30 cellular contexts compared by ENCODE assay signal in the genomic region with DNA sequence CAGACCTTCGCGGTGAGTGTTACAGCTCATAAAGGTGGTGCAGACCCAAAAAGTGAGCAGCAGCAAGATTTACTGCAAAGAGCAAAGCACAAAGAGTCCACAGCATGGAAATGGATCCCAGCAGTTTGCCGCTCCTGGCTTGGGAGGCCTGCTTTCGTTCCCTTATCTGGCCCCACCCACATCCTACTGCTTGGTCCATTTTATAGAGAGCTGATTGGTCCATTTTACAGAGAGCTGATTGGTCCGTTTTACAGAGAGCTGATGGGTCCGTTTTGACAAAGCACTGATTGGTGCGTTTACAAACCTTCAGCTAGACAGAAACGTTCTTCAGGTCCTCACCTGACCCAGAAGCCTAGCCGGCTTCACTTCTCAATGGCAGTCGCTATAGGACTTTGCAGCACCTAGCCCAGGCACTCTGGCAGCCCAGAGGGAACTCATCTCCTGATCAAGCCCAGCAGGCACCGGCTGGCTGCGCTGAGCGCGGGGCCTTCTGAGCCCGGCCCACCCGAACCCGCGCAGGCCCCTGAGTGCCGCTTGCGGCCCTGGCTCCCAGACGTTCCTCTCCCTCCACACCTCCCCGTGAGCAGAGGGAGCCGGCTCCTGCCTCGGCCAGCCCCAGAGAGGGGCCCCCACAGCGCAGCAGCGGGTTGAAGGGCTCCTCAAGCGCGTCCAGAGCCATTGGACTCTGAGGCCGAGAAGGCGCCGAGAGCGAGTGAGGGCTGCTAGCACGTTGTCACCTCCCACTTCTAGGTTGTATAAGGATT.
"Had no signal": no experiment of that assay in that cellular context is flagged by ENCODE, and none has a peak within 500 bp of the region (broad histone marks: within the 10 kb centered on the region; RNA-seq: fewer than 3 reads in every experiment).

No MANE protein-coding gene starts in this region.

- H3K4me1 ChIP-seq: body of pancreas, colonic mucosa had no signal

- H3K9me3 ChIP-seq: body of pancreas, colonic mucosa, esophagus squamous epithelium had no signal

- H3K27me3 Mint-ChIP-seq: activated CD8-positive, alpha-beta T cell treated with anti-CD3 and anti-CD28 coated beads for 36 hours had no signal

- H3K27ac ChIP-seq: body of pancreas, colonic mucosa, epithelial cell of prostate, gastroesophageal sphincter, WERI-Rb-1 had no signal

- H3K4me1 Mint-ChIP-seq: activated B cell treated with CpG ODN at 0.5 μM for 24 hours; activated T-helper 17 cell treated with anti-CD3 and anti-CD28 coated beads, Interleukin-2, amount 50 U/mL, for 72 hours; T-helper 17 cell had no signal

- ATAC-seq: activated CD4-positive, CD25-positive, alpha-beta regulatory T cell treated with anti-CD3 and anti-CD28 coated beads, Interleukin-2, amount 50 U/mL, for 24 hours; activated CD8-positive, alpha-beta T cell treated with anti-CD3 and anti-CD28 coated beads for 36 hours; activated T-cell treated with anti-CD3 and anti-CD28 coated beads, Interleukin-2, amount 50 U/mL, for 4 hours; activated T-helper 17 cell treated with anti-CD3 and anti-CD28 coated beads, Interleukin-2, amount 50 U/mL, for 72 hours; body of pancreas; gastroesophageal sphincter; T-helper 17 cell had no signal

- H3K36me3 Mint-ChIP-seq: activated naive CD8-positive, alpha-beta T cell had no signal

- H3K9me3 Mint-ChIP-seq: activated B cell treated with CpG ODN at 0.5 μM for 24 hours; activated CD8-positive, alpha-beta T cell treated with anti-CD3 and anti-CD28 coated beads for 36 hours; activated T-helper 17 cell treated with anti-CD3 and anti-CD28 coated beads, Interleukin-2, amount 50 U/mL, for 72 hours; T-helper 2 cell treated with Interferon-gamma antibody and Interleukin-4, amounts not matched to agents 5 μg/mL and 100 μg/mL, for 36 hours had no signal

- DNase-seq: activated B cell treated with CpG ODN at 0.5 μM for 24 hours; activated CD4-positive, alpha-beta T cell treated with anti-CD3 and anti-CD28 coated beads for 48 hours; activated CD4-positive, alpha-beta T cell treated with anti-CD3 and anti-CD28 coated beads, Interleukin-2, amount 50 U/mL, for 1 hour; activated CD4-positive, alpha-beta T cell treated with anti-CD3 and anti-CD28 coated beads, Interleukin-2, amount 50 U/mL, for 48 hours; activated CD8-positive, alpha-beta memory T cell treated with anti-CD3 and anti-CD28 coated beads for 24 hours; activated CD8-positive, alpha-beta T cell treated with anti-CD3 and anti-CD28 coated beads for 36 hours; activated effector memory CD4-positive, alpha-beta T cell treated with Interleukin-2 at 50 U/mL for 16 hours; activated gamma-delta T cell treated with Interleukin-2 at 50 U/mL for 16 hours; activated naive CD4-positive, alpha-beta T cell treated with anti-CD3 and anti-CD28 coated beads, Interleukin-2, amount 50 U/mL, for 16 hours; activated naive CD4-positive, alpha-beta T cell treated with Interleukin-2 at 50 U/mL for 16 hours; activated T-cell treated with anti-CD3 and anti-CD28 coated beads, Interleukin-2, amount 50 U/mL, for 4 hours; amniotic stem cell; anterior cingulate cortex; body of pancreas; caudate nucleus; colonic mucosa; effector CD8-positive, alpha-beta T cell; esophagus squamous epithelium; foreskin melanocyte; T-helper 17 cell; T1000; WERI-Rb-1 had no signal

- H3K27me3 ChIP-seq: body of pancreas, colonic mucosa, esophagus squamous epithelium, gastroesophageal sphincter had no signal

- FAIRE-seq: endometrium, endothelial cell of umbilical vein had no signal

- H3K4me3 ChIP-seq: body of pancreas, colonic mucosa, esophagus squamous epithelium, gastroesophageal sphincter had no signal

- H3K36me3 ChIP-seq: colonic mucosa, esophagus squamous epithelium, gastroesophageal sphincter, WERI-Rb-1 had no signal

- H3K27ac Mint-ChIP-seq: activated B cell treated with CpG ODN at 0.5 μM for 24 hours; activated CD8-positive, alpha-beta T cell treated with anti-CD3 and anti-CD28 coated beads for 36 hours; activated naive CD8-positive, alpha-beta T cell; activated T-helper 17 cell treated with anti-CD3 and anti-CD28 coated beads, Interleukin-2, amount 50 U/mL, for 72 hours; T-helper 17 cell; T-helper 2 cell treated with Interferon-gamma antibody and Interleukin-4, amounts not matched to agents 5 μg/mL and 100 μg/mL, for 36 hours had no signal

- H3K4me3 Mint-ChIP-seq: activated B cell treated with CpG ODN at 0.5 μM for 24 hours; activated CD8-positive, alpha-beta T cell treated with anti-CD3 and anti-CD28 coated beads for 36 hours; activated naive CD8-positive, alpha-beta T cell; activated T-cell treated with anti-CD3 and anti-CD28 coated beads, Interleukin-2, amount 50 U/mL, for 4 hours; activated T-helper 17 cell treated with anti-CD3 and anti-CD28 coated beads, Interleukin-2, amount 50 U/mL, for 72 hours; T-helper 17 cell; T-helper 2 cell treated with Interferon-gamma antibody and Interleukin-4, amounts not matched to agents 5 μg/mL and 100 μg/mL, for 36 hours had no signal
